ENCODE assay signal across 8 cellular contexts in genomic region chr2:64653174-64654062, GRCh38. TPM values are rescaled to one million over a fixed set of nuclear protein-coding genes. Genes with fewer than 3 reads are reported as not detected.
DNase-seq lines count a peak whose midpoint lies in the region; ATAC-seq, FAIRE-seq and TF ChIP-seq lines count a peak whose summit lies in the region.

Gene SERTAD2 (minus strand): TSS chr2:64653913. CDS start chr2:64636871, 17,042 bp downstream.

- H3K27ac ChIP-seq in PC-9: peak within 1 kb of the TSS; percentile 87

- POLR2A ChIA-PET in PC-9 (lab: Charles Lee; ENCODE audit: unreplicated experiment): interaction anchor here (0.5 to 2.7 kb wide), 21 partner anchors 9 to 623 kb away, joined by 3 to 79 read pairs (median 5); no protein-coding TSS in a partner anchor

- H3K9me3 Mint-ChIP-seq in IgD-negative memory B cell: no peaks in the 10 kb centered on the region
- H3K9me3 Mint-ChIP-seq in stimulated activated memory B cell treated with anti-CD40 and anti-IgM and Interleukin-4, amounts not matched to agents 10 μg/mL and 1 μg/mL and 100 μg/mL, for 72 hours: no peaks in the 10 kb centered on the region

- DNase-seq in D721Med (ENCODE audit: insufficient read length, low spot score) (peak; percentile 60), PC-9 (peak; percentile 70 to 90), myocyte (ENCODE audit: low read depth) (peak; percentile 87)
- DNase-seq in activated T-cell treated with anti-CD3 and anti-CD28 coated beads, Interleukin-2, amount 50 U/mL, for 1 hour: peak; percentile 87

- no peaks in the 10 kb centered on the region for H3K36me3 Mint-ChIP-seq in IgD-negative memory B cell
- H3K36me3 Mint-ChIP-seq in stimulated activated memory B cell treated with anti-CD40 and anti-IgM and Interleukin-4, amounts not matched to agents 10 μg/mL and 1 μg/mL and 100 μg/mL, for 72 hours: no peaks in the 10 kb centered on the region

- TF ChIP-seq CTCF in D721Med (IDR thresholded peaks at IDR 0.05; ENCODE audit: insufficient read depth, missing control alignments): no peak
- TF ChIP-seq CTCF in PC-9 (conservative IDR thresholded peaks at IDR 0.05): peak; percentile 41; the same call in 1 of the 2 replicates

- no peaks in the 10 kb centered on the region for H3K9me3 ChIP-seq in PC-9 (ENCODE audit: insufficient read depth, low read depth)

- H3K36me3 ChIP-seq in PC-9 (ENCODE audit: low read depth): no peaks in the 10 kb centered on the region

- H4K20me1 ChIP-seq in PC-9 (ENCODE audit: insufficient read depth): 0 out of 2 replicates have a peak, but pooled peaks cover 4% of the 10 kb centered on the region

- H3K4me3 ChIP-seq in PC-9: peak within 1 kb of the TSS; percentile 98

- H3K27me3 ChIP-seq in PC-9 (ENCODE audit: insufficient read depth, low read depth): no peaks in the 10 kb centered on the region

- peak within 1 kb of the TSS; percentile 90 for H3K4me2 ChIP-seq in PC-9

- peak within 1 kb of the TSS; percentile 92 to 99 (median 95) for H3K27ac Mint-ChIP-seq in IgD-negative memory B cell
- peak within 1 kb of the TSS; percentile 92 for H3K27ac Mint-ChIP-seq in stimulated activated memory B cell treated with anti-CD40 and anti-IgM and Interleukin-4, amounts not matched to agents 10 μg/mL and 1 μg/mL and 100 μg/mL, for 72 hours

- peak within 1 kb of the TSS; percentile 91 for H2AFZ ChIP-seq in PC-9

- no peaks in the 10 kb centered on the region for H3K27me3 Mint-ChIP-seq in IgD-negative memory B cell
- H3K27me3 Mint-ChIP-seq in stimulated activated memory B cell treated with anti-CD40 and anti-IgM and Interleukin-4, amounts not matched to agents 10 μg/mL and 1 μg/mL and 100 μg/mL, for 72 hours: no peaks in the 10 kb centered on the region

- no TSS peak for BruUV-seq in PC-9 (replicated peaks; lab: Mats Ljungman, UMichigan)

- ATAC-seq in GM21526 (IDR thresholded peaks at IDR 0.05; ENCODE audit: low FRiP score, unreplicated experiment) (peak; percentile 64), esophagus mucosa (peak; percentile 90)
- peak; percentile 93 for ATAC-seq in stimulated activated memory B cell treated with anti-CD40 and anti-IgM and Interleukin-4, amounts not matched to agents 10 μg/mL and 1 μg/mL and 100 μg/mL, for 72 hours

- peak within 1 kb of the TSS; percentile 94 to 99 (median 96) for H3K4me3 Mint-ChIP-seq in IgD-negative memory B cell
- H3K4me3 Mint-ChIP-seq in stimulated activated memory B cell treated with anti-CD40 and anti-IgM and Interleukin-4, amounts not matched to agents 10 μg/mL and 1 μg/mL and 100 μg/mL, for 72 hours: peak within 1 kb of the TSS; percentile 93

- FAIRE-seq in D721Med (lab: Jason Lieb, UNC): no peak

- CTCF ChIA-PET in PC-9 (lab: Charles Lee): interaction anchor here (0.7 to 1.5 kb wide), 7 partner anchors 96 to 321 kb away, joined by 3 to 10 read pairs (median 4); no protein-coding TSS in a partner anchor

- peaks cover 57% of the 10 kb centered on the region for H3K4me1 ChIP-seq in PC-9 (replicated peaks; ENCODE audit: insufficient read depth)

- peaks cover 59 to 76% (median 75%) of the 10 kb centered on the region in 3 donors for H3K4me1 Mint-ChIP-seq in IgD-negative memory B cell
- H3K4me1 Mint-ChIP-seq in stimulated activated memory B cell treated with anti-CD40 and anti-IgM and Interleukin-4, amounts not matched to agents 10 μg/mL and 1 μg/mL and 100 μg/mL, for 72 hours: peaks cover 82% of the 10 kb centered on the region

- peaks cover 56% of the 10 kb centered on the region for H3K79me2 ChIP-seq in PC-9 (ENCODE audit: low read depth)

- intact Hi-C loops in PC-9 (cut with micrococcal nuclease; ENCODE audit: unreplicated experiment): loop anchor here (1.0 to 2.0 kb wide), 5 partner anchors 9 to 178 kb away; partner anchors contain the start of gene AFTPH

- peaks cover 39% of the 10 kb centered on the region for H3F3A ChIP-seq in PC-9 (ENCODE audit: insufficient read depth, low read depth)

- H3K9me2 ChIP-seq in PC-9 (ENCODE audit: insufficient read depth): no peaks in the 10 kb centered on the region

RNA-seq across cellular contexts. Expression of gene SERTAD2, which starts in this region (rescaled TPM):
- 14.6 TPM for polyA plus RNA-seq in IgD-negative memory B cell
- total RNA-seq in PC-9 (2021): 27.3 and 31.4 TPM in 2 replicates
- 21.9 TPM for total RNA-seq in esophagus mucosa
- total RNA-seq in myocyte: 22.1 and 24.9 TPM in 2 replicates
- polyA plus RNA-seq in myocyte (2012): 24.1 TPM

Comparison
In these comparisons a context has a peak if more than half of its experiments do, and no peak if none do; other contexts are left out.
1. Peak in every context shown above with its lines: DNase-seq, ATAC-seq, H3K4me3 ChIP-seq and H3K27ac ChIP-seq.